9 cellular contexts compared by ENCODE assay signal in the genomic region with DNA sequence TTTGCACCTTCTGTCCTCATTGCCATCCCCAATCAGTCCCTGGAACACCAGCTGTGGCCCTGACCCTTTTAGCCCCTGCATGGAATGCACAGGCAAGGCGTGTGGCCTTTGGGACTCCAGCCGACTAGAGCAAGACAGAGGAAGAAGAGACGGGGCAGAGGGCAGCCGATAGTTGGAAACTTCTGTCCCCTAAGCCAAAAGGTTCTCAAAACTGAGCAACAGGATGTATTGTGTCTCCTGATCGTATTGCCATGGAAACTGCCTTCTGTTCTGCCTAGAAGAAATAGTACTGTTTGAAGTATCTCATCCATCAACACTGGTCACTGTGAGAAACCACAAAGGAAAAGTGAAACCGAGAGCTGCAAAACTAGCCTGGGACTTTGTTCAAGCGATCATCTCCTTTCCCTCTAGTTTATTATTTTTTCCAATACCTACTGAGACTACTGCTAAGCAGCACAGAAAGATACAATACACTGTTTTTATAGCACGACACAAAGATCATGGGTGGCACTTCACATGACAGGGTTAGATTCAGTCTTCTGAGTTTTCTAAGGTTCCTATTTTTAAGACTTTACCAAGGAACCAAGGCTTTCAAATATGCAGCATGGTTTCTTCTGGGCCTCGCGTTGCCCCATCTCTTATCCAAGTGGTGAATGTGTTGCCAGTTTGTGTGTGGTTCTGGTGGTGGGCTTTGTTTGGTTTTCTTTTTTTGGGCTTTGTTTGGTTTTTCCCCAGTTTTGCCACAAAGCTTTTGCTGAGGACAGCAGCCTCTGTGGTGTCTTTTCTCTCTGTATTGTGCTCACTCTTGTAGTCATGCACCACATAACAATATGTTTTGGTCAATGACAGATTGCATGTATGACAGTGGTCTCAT. TPM values are rescaled to one million over a fixed set of nuclear protein-coding genes. Genes with fewer than 3 reads are reported as not detected.
DNase-seq lines count a peak whose midpoint lies in the region; ATAC-seq lines count a peak whose summit lies in the region.
"Had no signal": no experiment of that assay in that cellular context is flagged by ENCODE, and none has a peak within 500 bp of the region (broad histone marks: within the 10 kb centered on the region; RNA-seq: fewer than 3 reads in every experiment).

No MANE protein-coding gene starts in this region.

- peaks cover 95 to 97% of the 10 kb centered on the region in 2 donors for H3K4me1 ChIP-seq in naive thymus-derived CD4-positive, alpha-beta T cell (ENCODE audit: control insufficient read depth in 2 of 2, insufficient read depth in 2 of 2, low read length in 2 of 2)
- peaks cover 9% of the 10 kb centered on the region for H3K4me1 ChIP-seq in mesendoderm (ENCODE audit: control insufficient read depth, low read depth, low read length)

- intact Hi-C loops in naive thymus-derived CD4-positive, alpha-beta T cell (cut with micrococcal nuclease): loop anchor here (1.0 to 5.0 kb wide), 19 partner anchors 11 to 784 kb away; a partner anchor contains a TSS

- H3K79me1 ChIP-seq in mesendoderm (ENCODE audit: low read length): no peaks in the 10 kb centered on the region

- H3K36me3 ChIP-seq in naive thymus-derived CD4-positive, alpha-beta T cell (ENCODE audit: control insufficient read depth in 2 of 3, insufficient read depth in 3 of 3, low read length in 3 of 3): no peaks in the 10 kb centered on the region
- peaks cover 2% of the 10 kb centered on the region for H3K36me3 ChIP-seq in mesendoderm (ENCODE audit: control insufficient read depth, insufficient read depth, low read length)

- CTCF ChIA-PET in naive thymus-derived CD4-positive, alpha-beta T cell (lab: Charles Lee): interaction anchor here (0.6 to 2.4 kb wide), 12 partner anchors 10 to 86 kb away, joined by 3 to 12 read pairs (median 4); no protein-coding TSS in a partner anchor

- H3K27ac Mint-ChIP-seq in naive thymus-derived CD4-positive, alpha-beta T cell: peak overlapping the region; percentile 97 to 100 (median 99)

- peak overlapping the region; percentile 25 for H3K4me3 ChIP-seq in naive thymus-derived CD4-positive, alpha-beta T cell (ENCODE audit: low read length)
- H3K4me3 ChIP-seq in mesendoderm (ENCODE audit: low read length): no peak overlapping the region
- H3K4me3 ChIP-seq: cardiac muscle cell had no signal

- H2BK5ac ChIP-seq in mesendoderm (ENCODE audit: low read length): no peak overlapping the region

- H3K9ac ChIP-seq in mesendoderm (ENCODE audit: low read length): no peak overlapping the region

- H3K27me3 ChIP-seq in naive thymus-derived CD4-positive, alpha-beta T cell (ENCODE audit: control insufficient read depth in 2 of 2, insufficient read depth in 2 of 2, low read length in 2 of 2): no peaks in the 10 kb centered on the region
- no peaks in the 10 kb centered on the region for H3K27me3 ChIP-seq in mesendoderm (ENCODE audit: insufficient read depth, low read length, poor library complexity)
- H3K27me3 ChIP-seq: cardiac muscle cell had no signal

- no peak overlapping the region for H2BK120ac ChIP-seq in mesendoderm (ENCODE audit: low read depth, low read length)

- no peak overlapping the region for H4K8ac ChIP-seq in mesendoderm (ENCODE audit: low read depth, low read length)

- peaks cover 0 to 9% (median 0%) of the 10 kb centered on the region in 11 donors for H3K9me3 Mint-ChIP-seq in naive thymus-derived CD4-positive, alpha-beta T cell

- no peaks in the 10 kb centered on the region for H3K9me3 ChIP-seq in naive thymus-derived CD4-positive, alpha-beta T cell (ENCODE audit: control insufficient read depth in 2 of 3, low read length in 3 of 3)

- peaks cover 12 to 67% (median 29%) of the 10 kb centered on the region in 5 donors for H3K36me3 Mint-ChIP-seq in naive thymus-derived CD4-positive, alpha-beta T cell

- peak overlapping the region; percentile 66 to 86 (median 78) for H3K4me3 Mint-ChIP-seq in naive thymus-derived CD4-positive, alpha-beta T cell

- H4K5ac ChIP-seq in mesendoderm (ENCODE audit: low read length): no peak overlapping the region

- DNase-seq in activated T-cell treated with anti-CD3 and anti-CD28 coated beads, Interleukin-2, amount 50 U/mL, for 1 hour: peak; percentile 72
- DNase-seq in activated T-cell treated with anti-CD3 and anti-CD28 coated beads for 4 hours (no peak), T-helper 1 cell (peak in 4 of 5 donors; percentile 54 to 89 (median 66)), mesendoderm (no peak)
- DNase-seq in effector CD8-positive, alpha-beta T cell (lab: John Stamatoyannopoulos, UW): peak; percentile 20
- DNase-seq in naive thymus-derived CD4-positive, alpha-beta T cell: peak in 8 of 9 donors; percentile 58 to 94 (median 92)
- no peak for DNase-seq in NK-92 treated with Interleukin-12 subunit alpha and Interleukin-12 subunit beta, amount 100 ng/mL, for 24 hours (lab: John Stamatoyannopoulos, UW)

- H2AK5ac ChIP-seq in mesendoderm (ENCODE audit: low read length): no peak overlapping the region

- no peak overlapping the region for H2BK15ac ChIP-seq in mesendoderm (replicated peaks; ENCODE audit: low read depth)

- peak; percentile 52 for ATAC-seq in HG03060 (IDR thresholded peaks at IDR 0.05; ENCODE audit: low read depth, unreplicated experiment)
- ATAC-seq in naive thymus-derived CD4-positive, alpha-beta T cell: peak; percentile 77

- H3K27me3 Mint-ChIP-seq in naive thymus-derived CD4-positive, alpha-beta T cell: no peaks in the 10 kb centered on the region

- peak overlapping the region; percentile 95 for H3K27ac ChIP-seq in naive thymus-derived CD4-positive, alpha-beta T cell (ENCODE audit: low read depth, low read length)
- no peak overlapping the region for H3K27ac ChIP-seq in mesendoderm (ENCODE audit: low read depth, low read length)
- H3K27ac ChIP-seq: cardiac muscle cell had no signal

- POLR2A ChIA-PET in naive thymus-derived CD4-positive, alpha-beta T cell (lab: Charles Lee): interaction anchor here (0.6 to 8.3 kb wide), 33 partner anchors 8 to 155 kb away, joined by 3 to 205 read pairs (median 4); a partner anchor contains a TSS

- no peak overlapping the region for H3K4me2 ChIP-seq in mesendoderm (ENCODE audit: low read length)

- H3K56ac ChIP-seq in mesendoderm (ENCODE audit: low read length): no peak overlapping the region

- no peak overlapping the region for H3K23ac ChIP-seq in mesendoderm (ENCODE audit: low read length)

- H3K79me2 ChIP-seq in mesendoderm (ENCODE audit: control insufficient read depth, insufficient read depth, low read length): no peaks in the 10 kb centered on the region

- no peak overlapping the region for H3K4ac ChIP-seq in mesendoderm (ENCODE audit: low read depth, low read length)

- peaks cover 78 to 100% (median 100%) of the 10 kb centered on the region in 7 donors for H3K4me1 Mint-ChIP-seq in naive thymus-derived CD4-positive, alpha-beta T cell

- no CpG with 5 or more reads among the region's 10 CpGs for WGBS in mesendoderm (ENCODE audit: extremely low coverage, insufficient coverage, low lambda C conversion rate)

- no peak overlapping the region for H3K18ac ChIP-seq in mesendoderm (ENCODE audit: low read length)

RNA-seq across cellular contexts. Expression of a gene that starts 49.3 kb away (rescaled TPM):
- 100 to 1,000 TPM in 4 of 5 experiments, 10 to 100 TPM in 1; 26.8 to 231 (median 112) TPM for total RNA-seq in naive thymus-derived CD4-positive, alpha-beta T cell
- 100 to 1,000 TPM; 234 to 241 TPM for polyA plus RNA-seq in naive thymus-derived CD4-positive, alpha-beta T cell
- 0.01 TPM for polyA plus RNA-seq in mesendoderm (2013, experiment 1 of 2)
- 0.01 TPM for polyA plus RNA-seq in mesendoderm (2013, experiment 2 of 2)

Comparison
In these comparisons a context has a peak if more than half of its experiments do, and no peak if none do; other contexts are left out.
1. DNase-seq: peak in activated T-cell treated with anti-CD3 and anti-CD28 coated beads, Interleukin-2, amount 50 U/mL, for 1 hour (single experiment), T-helper 1 cell (4 of 5), effector CD8-positive, alpha-beta T cell (single experiment) and naive thymus-derived CD4-positive, alpha-beta T cell (8 of 9); none in activated T-cell treated with anti-CD3 and anti-CD28 coated beads for 4 hours (single experiment), NK-92 treated with Interleukin-12 subunit alpha and Interleukin-12 subunit beta, amount 100 ng/mL, for 24 hours (single experiment) and mesendoderm (single experiment).